ENCODE assay signal across 26 cellular contexts in genomic region chr6:38507173-38507572, GRCh38.
DNase-seq lines count a peak whose midpoint lies in the region; ATAC-seq, FAIRE-seq and TF ChIP-seq lines count a peak whose summit lies in the region.
"Had no signal": no experiment of that assay in that cellular context is flagged by ENCODE, and none has a peak within 500 bp of the region (broad histone marks: within the 10 kb centered on the region; RNA-seq: fewer than 3 reads in every experiment).

No MANE protein-coding gene starts in this region.

- no peaks in the 10 kb centered on the region for H3K36me3 ChIP-seq in HepG2 (replicated peaks in 1 of 2; ENCODE audit: control insufficient read depth in 1 of 2, insufficient read depth in 2 of 2, low read length in 2 of 2)
- H3K36me3 ChIP-seq in right lobe of liver = no peaks in the 10 kb centered on the region
- H3K36me3 ChIP-seq in K562 (ENCODE audit: control insufficient read depth, insufficient read depth, low read length) = no peaks in the 10 kb centered on the region
- no peaks in the 10 kb centered on the region for H3K36me3 ChIP-seq in osteoblast (ENCODE audit: insufficient read depth, low read length)
- H3K36me3 ChIP-seq: BE2C, BLaER1 had no signal

- H3K79me2 ChIP-seq in HepG2 (ENCODE audit: insufficient read depth, low read length) (no peaks in the 10 kb centered on the region), K562 (ENCODE audit: control insufficient read depth, insufficient read depth, low read length) (no peaks in the 10 kb centered on the region), osteoblast (ENCODE audit: insufficient read depth, low read length) (no peaks in the 10 kb centered on the region)

- CTCF ChIA-PET in HepG2 (lab: Yijun Ruan, JAX; ENCODE audit: low intra/inter-chr PET ratio, low total read pairs) = no interaction called here
- CTCF ChIA-PET in K562 (lab: Yijun Ruan, JAX; ENCODE audit: low intra/inter-chr PET ratio) = no interaction called here
- CTCF ChIA-PET in activated CD4-positive, alpha-beta T cell treated with anti-CD3 and anti-CD28 coated beads for 36 hours (lab: Charles Lee) = interaction anchor here (1.8 to 2.0 kb wide), 2 partner anchors 13 to 17 kb away, joined by 3 to 6 read pairs; no protein-coding TSS in a partner anchor

- TF ChIP-seq EP300 in HepG2 (IDR thresholded peaks at IDR 0.05; ENCODE audit: low read depth in 2 of 2, low read length in 2 of 2) (no peak), HepG2 (CRISPR knock-in tag; IDR thresholded peaks at IDR 0.05; ENCODE audit: borderline replicate concordance) (no peak), K562 (IDR thresholded peaks at IDR 0.05; ENCODE audit: low read length) (no peak)

- H3K27me3 ChIP-seq in HepG2 (ENCODE audit: control insufficient read depth in 1 of 2, insufficient read depth in 2 of 2, low read length in 2 of 2) (no peaks in the 10 kb centered on the region), right lobe of liver (no peaks in the 10 kb centered on the region), K562 (ENCODE audit: control insufficient read depth in 2 of 2, insufficient read depth in 2 of 2, low read length in 2 of 2) (peaks cover 16 to 18% of the 10 kb centered on the region in 2 experiments), osteoblast (ENCODE audit: insufficient read depth, low read length) (no peaks in the 10 kb centered on the region)
- H3K27me3 ChIP-seq: BE2C, BLaER1 had no signal

- in situ Hi-C loops in HepG2 (cut with HindIII; ENCODE audit: extremely low pct_ligation_motif_present, low pct_unique_long_range_greater_than_20kb) (no loop called here), K562 (cut with MboI) (no loop called here)

- no peak for ATAC-seq in HepG2
- no peak for ATAC-seq in right lobe of liver
- ATAC-seq in K562 = no peak
- ATAC-seq in activated CD4-positive, alpha-beta T cell treated with anti-CD3 and anti-CD28 coated beads for 36 hours = no peak
- no peak for ATAC-seq in HG03196 (IDR thresholded peaks at IDR 0.05; ENCODE audit: unreplicated experiment)
- ATAC-seq: GM12878 had no signal

- H3K27ac ChIP-seq in HepG2 (ENCODE audit: extremely low read length, insufficient read depth, low read length) (no peak overlapping the region), right lobe of liver (no peak overlapping the region), K562 (ENCODE audit: extremely low read depth, low read depth, low read length) (no peak overlapping the region), osteoblast (ENCODE audit: low read depth, low read length) (no peak overlapping the region)
- H3K27ac ChIP-seq: 22Rv1, BLaER1 had no signal

- H3K9ac ChIP-seq in HepG2 (ENCODE audit: insufficient read depth, low read depth, low read length) (no peak overlapping the region), K562 (ENCODE audit: insufficient read depth in 1 of 2, low read depth in 2 of 2, low read length in 2 of 2) (no peak overlapping the region)
- H3K9ac ChIP-seq: BLaER1 had no signal

- H3K4me3 ChIP-seq in HepG2 (replicated peaks in 1 of 3; ENCODE audit: insufficient read depth in 1 of 3, low read depth in 2 of 3, low read length in 3 of 3) (no peak overlapping the region), right lobe of liver (no peak overlapping the region), K562 (no peak overlapping the region), osteoblast (ENCODE audit: insufficient read depth, low read length) (no peak overlapping the region)
- H3K4me3 ChIP-seq: BLaER1, GM12878 had no signal

- H4K20me1 ChIP-seq in HepG2 (ENCODE audit: insufficient read depth, low read length) (no peaks in the 10 kb centered on the region), K562 (replicated peaks; ENCODE audit: control insufficient read depth, insufficient read depth, low read length) (no peaks in the 10 kb centered on the region), osteoblast (ENCODE audit: insufficient read depth, low read length) (peaks cover 24% of the 10 kb centered on the region)
- H4K20me1 ChIP-seq: BLaER1 had no signal

- H3K27me3 Mint-ChIP-seq in activated CD4-positive, alpha-beta T cell treated with anti-CD3 and anti-CD28 coated beads for 36 hours = no peaks in the 10 kb centered on the region
- H3K27me3 Mint-ChIP-seq: CD4-positive, alpha-beta memory T cell; CD4-positive, CD25-positive, alpha-beta regulatory T cell; CD8-positive, alpha-beta memory T cell had no signal

- peaks cover 37% of the 10 kb centered on the region for H3K4me1 ChIP-seq in HepG2 (ENCODE audit: insufficient read depth, low read length)
- H3K4me1 ChIP-seq in right lobe of liver = peaks cover 0 to 5% (median 0%) of the 10 kb centered on the region in 4 donors
- no peaks in the 10 kb centered on the region for H3K4me1 ChIP-seq in K562 (replicated peaks in 1 of 2; ENCODE audit: control insufficient read depth in 2 of 2, insufficient read depth in 2 of 2, low read length in 2 of 2)
- peaks cover 15% of the 10 kb centered on the region for H3K4me1 ChIP-seq in osteoblast (ENCODE audit: insufficient read depth, low read length)
- H3K4me1 ChIP-seq: BLaER1 had no signal

- H3K4me3 Mint-ChIP-seq in activated CD4-positive, alpha-beta T cell treated with anti-CD3 and anti-CD28 coated beads for 36 hours = no peak overlapping the region
- H3K4me3 Mint-ChIP-seq: CD14-positive monocyte; CD4-positive, alpha-beta memory T cell; CD4-positive, CD25-positive, alpha-beta regulatory T cell; CD8-positive, alpha-beta memory T cell had no signal

- H3K9me3 ChIP-seq in HepG2 (ENCODE audit: low read length) (no peaks in the 10 kb centered on the region), right lobe of liver (no peaks in the 10 kb centered on the region), K562 (replicated peaks; ENCODE audit: control insufficient read depth, insufficient read depth, low read depth, low read length) (no peaks in the 10 kb centered on the region), osteoblast (ENCODE audit: low read depth, low read length) (no peaks in the 10 kb centered on the region)
- H3K9me3 ChIP-seq: BE2C, BLaER1 had no signal

- no peak for TF ChIP-seq RAD21 in HepG2 (CRISPR knock-in tag; IDR thresholded peaks at IDR 0.05)
- no peak for TF ChIP-seq RAD21 in K562 (CRISPR knock-in tag; conservative IDR thresholded peaks at IDR 0.05 in 1 of 2, IDR thresholded peaks at IDR 0.05 in 1 of 2)

- TF ChIP-seq POLR2A in HepG2 (IDR thresholded peaks at IDR 0.05; ENCODE audit: insufficient read depth in 1 of 2, low read depth in 2 of 2, low read length in 2 of 2) (no peak), right lobe of liver (IDR thresholded peaks at IDR 0.05) (no peak), K562 (conservative IDR thresholded peaks at IDR 0.05) (no peak)

- no peaks in the 10 kb centered on the region for H3K9me1 ChIP-seq in K562 (ENCODE audit: control insufficient read depth, insufficient read depth, low read length)

- H3K4me1 Mint-ChIP-seq in activated CD4-positive, alpha-beta T cell treated with anti-CD3 and anti-CD28 coated beads for 36 hours = no peaks in the 10 kb centered on the region
- H3K4me1 Mint-ChIP-seq: CD14-positive monocyte; CD8-positive, alpha-beta memory T cell had no signal

- TF ChIP-seq CTCF in HepG2 (CRISPR knock-in tag; IDR thresholded peaks at IDR 0.05) = no peak
- no peak for TF ChIP-seq CTCF in right lobe of liver (IDR thresholded peaks at IDR 0.05)
- no peak for TF ChIP-seq CTCF in K562 (IDR thresholded peaks at IDR 0.05 in 2 of 3, conservative IDR thresholded peaks at IDR 0.05 in 1 of 3; ENCODE audit: insufficient read depth in 2 of 3, low read depth in 1 of 3, low read length in 3 of 3)
- TF ChIP-seq CTCF in osteoblast (IDR thresholded peaks at IDR 0.05; ENCODE audit: extremely low read depth, low read depth, low read length) = no peak

- DNase-seq in HepG2 (ENCODE audit: low spot score) (no peak), right lobe of liver (no peak), K562 (ENCODE audit: extremely low read depth in 1 of 4, low spot score in 3 of 4) (no peak), osteoblast (ENCODE audit: insufficient read length, low spot score, missing footprints) (peak; percentile 22), NCI-H1436 (lab: John Stamatoyannopoulos, UW) (no peak)
- DNase-seq in activated CD4-positive, alpha-beta T cell treated with anti-CD3 and anti-CD28 coated beads for 36 hours = no peak
- DNase-seq: ACHN; BE2C; C1 segment of cervical spinal cord; CD4-positive, alpha-beta memory T cell; CD4-positive, CD25-positive, alpha-beta regulatory T cell; CD8-positive, alpha-beta memory T cell; COR-L47; DMS 273 treated with DMSO at 0.1 percent for 48 hours; DMS153; DMS53; DND-41; EL; GDM1 had no signal

- H3K27ac Mint-ChIP-seq in activated CD4-positive, alpha-beta T cell treated with anti-CD3 and anti-CD28 coated beads for 36 hours = no peak overlapping the region
- H3K27ac Mint-ChIP-seq: CD14-positive monocyte; CD4-positive, alpha-beta memory T cell; CD4-positive, CD25-positive, alpha-beta regulatory T cell; CD8-positive, alpha-beta memory T cell had no signal

- POLR2A ChIA-PET in HepG2 (lab: Yijun Ruan, JAX) (no interaction called here), K562 (lab: Yijun Ruan, JAX) (interaction anchor here (0.6 kb wide), 1 partner anchor 172 kb away, joined by 4 read pairs; no protein-coding TSS in a partner anchor)
- POLR2A ChIA-PET in activated CD4-positive, alpha-beta T cell treated with anti-CD3 and anti-CD28 coated beads for 36 hours (lab: Charles Lee) = no interaction called here

- H2AFZ ChIP-seq in HepG2 (ENCODE audit: low read length) = no peak overlapping the region
- no peak overlapping the region for H2AFZ ChIP-seq in K562 (ENCODE audit: low read depth, low read length)
- H2AFZ ChIP-seq in osteoblast (ENCODE audit: low read length) = no peak overlapping the region

- H3K9me3 Mint-ChIP-seq in activated CD4-positive, alpha-beta T cell treated with anti-CD3 and anti-CD28 coated beads for 36 hours (ENCODE audit: low read depth) = no peaks in the 10 kb centered on the region
- H3K9me3 Mint-ChIP-seq: CD14-positive monocyte; CD4-positive, alpha-beta memory T cell; CD4-positive, CD25-positive, alpha-beta regulatory T cell; CD8-positive, alpha-beta memory T cell had no signal

- FAIRE-seq in HepG2 (lab: Jason Lieb, UNC) = no peak
- no peak for FAIRE-seq in K562 (lab: Jason Lieb, UNC)
- FAIRE-seq: GM12878, GM12892, GM18507 had no signal

- H3K4me2 ChIP-seq in HepG2 (ENCODE audit: low read depth, low read length) (no peak overlapping the region), K562 (ENCODE audit: insufficient read depth, low read length) (no peak overlapping the region), osteoblast (ENCODE audit: insufficient read depth, low read length) (no peak overlapping the region)
- H3K4me2 ChIP-seq: BLaER1 had no signal

- BruUV-seq in HepG2 (replicated peaks; lab: Mats Ljungman, UMichigan) = no TSS peak
- BruUV-seq in K562 (replicated peaks; lab: Mats Ljungman, UMichigan) = no TSS peak

- intact Hi-C loops in HepG2 (cut with micrococcal nuclease; ENCODE audit: unreplicated experiment) = no loop called here
- intact Hi-C loops in right lobe of liver (cut with DNase I) = no loop called here
- intact Hi-C loops in K562 (cut with micrococcal nuclease) = no loop called here
- intact Hi-C loops in activated CD4-positive, alpha-beta T cell treated with anti-CD3 and anti-CD28 coated beads for 36 hours (cut with DNase I, micrococcal nuclease) = no loop called here

- H3K36me3 Mint-ChIP-seq in activated CD4-positive, alpha-beta T cell treated with anti-CD3 and anti-CD28 coated beads for 36 hours (ENCODE audit: low read depth) = no peaks in the 10 kb centered on the region
- H3K36me3 Mint-ChIP-seq: CD14-positive monocyte; CD4-positive, CD25-positive, alpha-beta regulatory T cell; CD8-positive, alpha-beta memory T cell had no signal

TF ChIP-seq in K562, 482 proteins besides CTCF, POLR2A, EP300 and RAD21 (continues in another document):
- no peak for TF ChIP-seq TRIM24 (IDR thresholded peaks at IDR 0.05)

Comparison
In these comparisons a context has a peak if more than half of its experiments do, and no peak if none do; other contexts are left out.
1. Of the 241 proteins assayed by ChIP-seq in both HepG2 and K562: peak only in HepG2: MAFF and MAFK; only in K562: MAFG; in both: none; in neither: 238.